1 cellular context compared by ENCODE assay signal in genomic region chr6:1609662-1610496, GRCh38.
TF ChIP-seq lines count a peak whose summit lies in the region.

TSS of gene FOXC1 (plus strand) at chr6:1609915. CDS start at chr6:1610446, 531 bp downstream.

TF ChIP-seq in HepG2, 621 proteins besides CTCF, POLR2A, EP300 and RAD21 (continued from another document):
- TF ChIP-seq ATF7-NPFF (CRISPR knock-in tag; IDR thresholded peaks at IDR 0.05; ENCODE audit: low read depth), result peak; percentile 39; the same call in 1 of the 2 replicates
- TF ChIP-seq KDM6A (CRISPR knock-in tag; IDR thresholded peaks at IDR 0.05; ENCODE audit: low read depth), result no peak
- no peak for TF ChIP-seq ZNF780A (CRISPR knock-in tag; IDR thresholded peaks at IDR 0.05)
- peak; percentile 70 for TF ChIP-seq NFYB (CRISPR knock-in tag; IDR thresholded peaks at IDR 0.05)
- TF ChIP-seq ZNF510 (CRISPR knock-in tag; IDR thresholded peaks at IDR 0.05; ENCODE audit: low read depth), result no peak
- no peak for TF ChIP-seq ADNP (CRISPR knock-in tag; IDR thresholded peaks at IDR 0.05)
- no peak for TF ChIP-seq PPARG (CRISPR knock-in tag; conservative IDR thresholded peaks at IDR 0.05)
- TF ChIP-seq RELA (CRISPR knock-in tag; IDR thresholded peaks at IDR 0.05), result no peak
- TF ChIP-seq TFDP1 (CRISPR knock-in tag; IDR thresholded peaks at IDR 0.05; ENCODE audit: borderline replicate concordance), result peak; percentile 21; the same call in 1 of the 2 replicates
- no peak for TF ChIP-seq ZNF230 (CRISPR knock-in tag; IDR thresholded peaks at IDR 0.05)
- TF ChIP-seq ZSCAN31 (CRISPR knock-in tag; IDR thresholded peaks at IDR 0.05; ENCODE audit: low read depth), result 0 out of 2 replicates have a peak, but pooled peaks have one; percentile 27
- TF ChIP-seq ELF3 (CRISPR knock-in tag; IDR thresholded peaks at IDR 0.05), result peak; percentile 29; the same call in 1 of the 2 replicates
- no peak for TF ChIP-seq TBL1XR1 (IDR thresholded peaks at IDR 0.05; ENCODE audit: borderline replicate concordance, low read length, partially characterized antibody)
- TF ChIP-seq TCF7L2 (IDR thresholded peaks at IDR 0.05; ENCODE audit: low read depth, low read length), result no peak
- no peak for TF ChIP-seq CHCHD3 (CRISPR knock-in tag; IDR thresholded peaks at IDR 0.05)
- TF ChIP-seq PAWR (CRISPR knock-in tag; IDR thresholded peaks at IDR 0.05; ENCODE audit: borderline replicate concordance), result no peak
- peak; percentile 74; the same call in 1 of the 2 replicates for TF ChIP-seq ZNF770 (CRISPR knock-in tag; IDR thresholded peaks at IDR 0.05)
- TF ChIP-seq ZNF234 (CRISPR knock-in tag; conservative IDR thresholded peaks at IDR 0.05), result no peak
- TF ChIP-seq ZBTB25 (CRISPR knock-in tag; IDR thresholded peaks at IDR 0.05), result no peak
- no peak for TF ChIP-seq MAZ (IDR thresholded peaks at IDR 0.05; ENCODE audit: borderline replicate concordance, low read depth, low read length)
- TF ChIP-seq MAZ (CRISPR knock-in tag; IDR thresholded peaks at IDR 0.05; ENCODE audit: low read depth), result peak; percentile 22; the same call in 1 of the 2 replicates
- TF ChIP-seq ZNF773 (CRISPR knock-in tag; IDR thresholded peaks at IDR 0.05; ENCODE audit: borderline replicate concordance), result no peak; the same call in 1 of the 2 replicates
- TF ChIP-seq UBTF (CRISPR knock-in tag; IDR thresholded peaks at IDR 0.05), result peak; percentile 49; the same call in 1 of the 2 replicates
- peak; percentile 22; the same call in 1 of the 2 replicates for TF ChIP-seq KDM5B (CRISPR knock-in tag; IDR thresholded peaks at IDR 0.05; ENCODE audit: borderline replicate concordance)
- TF ChIP-seq ZNF562 (CRISPR knock-in tag; IDR thresholded peaks at IDR 0.05; ENCODE audit: borderline replicate concordance), result no peak
- no peak for TF ChIP-seq ARHGAP35 (CRISPR knock-in tag; IDR thresholded peaks at IDR 0.05; ENCODE audit: borderline replicate concordance)
- TF ChIP-seq RBM22 (optimal IDR thresholded peaks at IDR 0.05; ENCODE audit: low read length), result no peak
- TF ChIP-seq MTA1 (CRISPR knock-in tag; IDR thresholded peaks at IDR 0.05; ENCODE audit: borderline replicate concordance), result no peak
- no peak for TF ChIP-seq KLF12 (CRISPR knock-in tag; IDR thresholded peaks at IDR 0.05; ENCODE audit: borderline replicate concordance)
- no peak for TF ChIP-seq ZNF138 (CRISPR knock-in tag; IDR thresholded peaks at IDR 0.05; ENCODE audit: low read depth)
- no peak for TF ChIP-seq FOXC1 (CRISPR knock-in tag; IDR thresholded peaks at IDR 0.05; ENCODE audit: borderline replicate concordance)
- peak; percentile 15 for TF ChIP-seq ZNF687 (CRISPR knock-in tag; IDR thresholded peaks at IDR 0.05)
- 0 out of 2 replicates have a peak, but pooled peaks have one; percentile 6 for TF ChIP-seq THAP7 (CRISPR knock-in tag; IDR thresholded peaks at IDR 0.05)
- no peak for TF ChIP-seq ZSCAN29 (CRISPR knock-in tag; conservative IDR thresholded peaks at IDR 0.05)
- TF ChIP-seq ZNF761 (CRISPR knock-in tag; conservative IDR thresholded peaks at IDR 0.05), result no peak
- TF ChIP-seq TFAP4 (IDR thresholded peaks at IDR 0.05; ENCODE audit: borderline replicate concordance, low read depth), result no peak
- TF ChIP-seq DMAP1 (CRISPR knock-in tag; IDR thresholded peaks at IDR 0.05), result no peak
- no peak for TF ChIP-seq SATB2 (CRISPR knock-in tag; IDR thresholded peaks at IDR 0.05)
- TF ChIP-seq FOXO4 (CRISPR knock-in tag; conservative IDR thresholded peaks at IDR 0.05), result no peak
- TF ChIP-seq WIZ (CRISPR knock-in tag; IDR thresholded peaks at IDR 0.05), result no peak
- no peak for TF ChIP-seq NFIC (IDR thresholded peaks at IDR 0.05; ENCODE audit: low read length)
- TF ChIP-seq NPAS2 (CRISPR knock-in tag; IDR thresholded peaks at IDR 0.05; ENCODE audit: borderline replicate concordance), result no peak
- TF ChIP-seq MEIS2 (CRISPR knock-in tag; IDR thresholded peaks at IDR 0.05), result no peak
- no peak for TF ChIP-seq ZBTB26 (CRISPR knock-in tag; IDR thresholded peaks at IDR 0.05; ENCODE audit: borderline replicate concordance)
- no peak for TF ChIP-seq ZNF550 (CRISPR knock-in tag; IDR thresholded peaks at IDR 0.05; ENCODE audit: borderline replicate concordance)
- no peak for TF ChIP-seq ZNF414 (CRISPR knock-in tag; IDR thresholded peaks at IDR 0.05)
